ENCODE assay signal across 20 cellular contexts in the genomic region with DNA sequence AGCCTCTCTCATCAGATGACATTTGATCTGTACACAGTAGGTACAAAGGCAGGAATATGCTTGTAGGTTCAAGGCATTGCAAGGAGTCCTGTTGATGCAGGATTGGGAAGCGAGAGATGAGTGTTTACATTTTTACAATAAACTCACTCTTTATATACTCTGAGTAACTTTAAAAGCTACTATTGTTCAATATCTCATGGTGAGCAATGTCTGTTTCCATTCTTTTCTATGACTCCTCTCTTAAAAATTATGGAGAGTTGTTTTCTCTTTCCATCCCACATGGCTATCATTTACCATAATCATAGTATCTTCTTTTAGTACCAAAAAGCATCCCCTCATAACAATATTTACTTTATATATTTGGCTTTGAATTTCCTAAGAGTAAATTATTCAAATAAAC.
DNase-seq lines count a peak whose midpoint lies in the region; ATAC-seq, FAIRE-seq and TF ChIP-seq lines count a peak whose summit lies in the region.
"Had no signal": no experiment of that assay in that cellular context is flagged by ENCODE, and none has a peak within 500 bp of the region (broad histone marks: within the 10 kb centered on the region; RNA-seq: fewer than 3 reads in every experiment).

No MANE protein-coding gene starts in this region.

- H3K4me1 ChIP-seq in PC-3 (ENCODE audit: insufficient read depth, low read length) (no peaks in the 10 kb centered on the region), mesendoderm (ENCODE audit: control insufficient read depth, low read depth, low read length) (no peaks in the 10 kb centered on the region)
- no peaks in the 10 kb centered on the region for H3K4me1 ChIP-seq in CD8-positive, alpha-beta T cell (ENCODE audit: insufficient read depth, low read length)
- H3K4me1 ChIP-seq: BE2C, Caco-2 had no signal

- no peak overlapping the region for H3K18ac ChIP-seq in mesendoderm (ENCODE audit: low read length)

- no peaks in the 10 kb centered on the region for H3K9me3 ChIP-seq in PC-3 (ENCODE audit: low read length)
- no peaks in the 10 kb centered on the region for H3K9me3 ChIP-seq in CD8-positive, alpha-beta T cell (ENCODE audit: low read length)
- H3K9me3 ChIP-seq: BE2C, Caco-2 had no signal

- H3K27me3 ChIP-seq in PC-3 (ENCODE audit: low read length): no peaks in the 10 kb centered on the region
- H3K27me3 ChIP-seq in mesendoderm (ENCODE audit: insufficient read depth, low read length, poor library complexity): no peaks in the 10 kb centered on the region
- H3K27me3 ChIP-seq in CD8-positive, alpha-beta T cell (ENCODE audit: insufficient read depth, low read length): no peaks in the 10 kb centered on the region
- H3K27me3 ChIP-seq: BE2C had no signal

- no peaks in the 10 kb centered on the region for H3F3A ChIP-seq in PC-3 (ENCODE audit: low read length, unreplicated experiment)

- FAIRE-seq in G401.6 (lab: Jason Lieb, UNC): peak; percentile 75
- FAIRE-seq: D721Med, GM12891, GM19239, HepG2 had no signal

- H3K36me3 ChIP-seq in PC-3 (ENCODE audit: low read depth, low read length): no peaks in the 10 kb centered on the region
- H3K36me3 ChIP-seq in mesendoderm (ENCODE audit: control insufficient read depth, insufficient read depth, low read length): no peaks in the 10 kb centered on the region
- no peaks in the 10 kb centered on the region for H3K36me3 ChIP-seq in CD8-positive, alpha-beta T cell (ENCODE audit: insufficient read depth, low read length)
- H3K36me3 ChIP-seq: BE2C had no signal

- peak; percentile 49 for ATAC-seq in PC-3
- no peak for ATAC-seq in CD8-positive, alpha-beta T cell
- ATAC-seq: GM23338, HCT116, HepG2 had no signal

- no peak overlapping the region for H3K4me3 ChIP-seq in PC-3 (ENCODE audit: low read length)
- no peak overlapping the region for H3K4me3 ChIP-seq in foreskin fibroblast (ENCODE audit: low read depth in 1 of 2, low read length in 2 of 2)
- H3K4me3 ChIP-seq in mesendoderm (ENCODE audit: low read length): no peak overlapping the region
- no peak overlapping the region for H3K4me3 ChIP-seq in CD8-positive, alpha-beta T cell (ENCODE audit: low read depth, low read length)
- H3K4me3 ChIP-seq: GM23338 had no signal

- H3K56ac ChIP-seq in mesendoderm (ENCODE audit: low read length): no peak overlapping the region

- no peak overlapping the region for H3K4me3 Mint-ChIP-seq in CD8-positive, alpha-beta T cell
- H3K4me3 Mint-ChIP-seq: CD4-positive, CD25-positive, alpha-beta regulatory T cell; GM23338; HFFc6 had no signal

- no peaks in the 10 kb centered on the region for H3K79me1 ChIP-seq in mesendoderm (ENCODE audit: low read length)

- no CpG with 5 or more reads among the region's 1 CpG for WGBS in mesendoderm (ENCODE audit: extremely low coverage, insufficient coverage, low lambda C conversion rate)

- no peak overlapping the region for H3K27ac Mint-ChIP-seq in CD8-positive, alpha-beta T cell
- H3K27ac Mint-ChIP-seq: CD4-positive, CD25-positive, alpha-beta regulatory T cell; GM23338; HFFc6 had no signal

- H3K9ac ChIP-seq in PC-3 (ENCODE audit: low read length) (no peak overlapping the region), mesendoderm (ENCODE audit: low read length) (no peak overlapping the region)

- TF ChIP-seq CTCF in PC-3 (conservative IDR thresholded peaks at IDR 0.05; ENCODE audit: low read depth, low read length): no peak
- TF ChIP-seq CTCF in foreskin fibroblast (IDR thresholded peaks at IDR 0.05; ENCODE audit: low read depth, low read length): no peak
- no peak for TF ChIP-seq CTCF in CD8-positive, alpha-beta T cell (IDR thresholded peaks at IDR 0.05)

- no peak overlapping the region for H4K5ac ChIP-seq in mesendoderm (ENCODE audit: low read length)

- no peaks in the 10 kb centered on the region for H3K4me1 Mint-ChIP-seq in CD8-positive, alpha-beta T cell (ENCODE audit: low read depth)
- H3K4me1 Mint-ChIP-seq: CD4-positive, CD25-positive, alpha-beta regulatory T cell had no signal

- no peaks in the 10 kb centered on the region for H3K9me3 Mint-ChIP-seq in CD8-positive, alpha-beta T cell
- H3K9me3 Mint-ChIP-seq: GM23338, HFFc6 had no signal

- H2BK5ac ChIP-seq in mesendoderm (ENCODE audit: low read length): no peak overlapping the region

- H3K79me2 ChIP-seq in PC-3 (ENCODE audit: low read length) (no peaks in the 10 kb centered on the region), mesendoderm (ENCODE audit: control insufficient read depth, insufficient read depth, low read length) (no peaks in the 10 kb centered on the region)

- no peak overlapping the region for H3K27ac ChIP-seq in PC-3 (ENCODE audit: low read length)
- H3K27ac ChIP-seq in mesendoderm (ENCODE audit: low read depth, low read length): no peak overlapping the region
- H3K27ac ChIP-seq in CD8-positive, alpha-beta T cell (ENCODE audit: low read depth, low read length): no peak overlapping the region

- no peak overlapping the region for H2AK5ac ChIP-seq in mesendoderm (ENCODE audit: low read length)

- CTCF ChIA-PET in PC-3 (lab: Charles Lee): no interaction called here
- CTCF ChIA-PET in CD8-positive, alpha-beta T cell (lab: Charles Lee): no interaction called here

- no peaks in the 10 kb centered on the region for H3K36me3 Mint-ChIP-seq in CD8-positive, alpha-beta T cell
- H3K36me3 Mint-ChIP-seq: CD4-positive, CD25-positive, alpha-beta regulatory T cell had no signal

- H3K9me2 ChIP-seq in PC-3 (replicated peaks; ENCODE audit: low read length): no peaks in the 10 kb centered on the region

- no peak overlapping the region for H3K23ac ChIP-seq in mesendoderm (ENCODE audit: low read length)

- H3K4ac ChIP-seq in mesendoderm (ENCODE audit: low read depth, low read length): no peak overlapping the region

- intact Hi-C loops in PC-3 (cut with micrococcal nuclease): no loop called here
- intact Hi-C loops in CD8-positive, alpha-beta T cell (cut with DNase I, micrococcal nuclease): no loop called here

- no peak overlapping the region for H4K8ac ChIP-seq in mesendoderm (ENCODE audit: low read depth, low read length)

- DNase-seq in EH (ENCODE audit: low read depth) (peak; percentile 4), PC-3 (peak; percentile 17), foreskin fibroblast (peak; percentile 10 to 38), mesendoderm (no peak), AG20443 (ENCODE audit: low spot score) (no peak)
- no peak for DNase-seq in CD8-positive, alpha-beta T cell
- DNase-seq: BE2C; C1 segment of cervical spinal cord; Caco-2; CD4-positive, CD25-positive, alpha-beta regulatory T cell; H7; HFFc6; KG1 had no signal

- no peak overlapping the region for H2AFZ ChIP-seq in PC-3 (ENCODE audit: low read length)
- H2AFZ ChIP-seq: GM23338 had no signal

- POLR2A ChIA-PET in PC-3 (lab: Charles Lee; ENCODE audit: unreplicated experiment): no interaction called here
- POLR2A ChIA-PET in CD8-positive, alpha-beta T cell (lab: Charles Lee): no interaction called here

- no peak overlapping the region for H2BK15ac ChIP-seq in mesendoderm (replicated peaks; ENCODE audit: low read depth)

- no peaks in the 10 kb centered on the region for H3K27me3 Mint-ChIP-seq in CD8-positive, alpha-beta T cell (ENCODE audit: low read depth)
- H3K27me3 Mint-ChIP-seq: CD4-positive, CD25-positive, alpha-beta regulatory T cell had no signal

- no peak overlapping the region for H3K4me2 ChIP-seq in PC-3 (ENCODE audit: low read length)
- H3K4me2 ChIP-seq in mesendoderm (ENCODE audit: low read length): no peak overlapping the region
- H3K4me2 ChIP-seq: GM23338 had no signal

- no TSS peak for BruUV-seq in PC-3 (replicated peaks; lab: Mats Ljungman, UMichigan)

- H2BK120ac ChIP-seq in mesendoderm (ENCODE audit: low read depth, low read length): no peak overlapping the region

- no peaks in the 10 kb centered on the region for H4K20me1 ChIP-seq in PC-3 (ENCODE audit: low read length)

Comparison
In these comparisons a context has a peak if more than half of its experiments do, and no peak if none do; other contexts are left out.
1. DNase-seq: peak in EH (single experiment), PC-3 (single experiment) and foreskin fibroblast (2 of 2); none in mesendoderm (single experiment), AG20443 (single experiment) and CD8-positive, alpha-beta T cell (0 of 7).